ENCODE assay signal across 21 cellular contexts in the genomic region with DNA sequence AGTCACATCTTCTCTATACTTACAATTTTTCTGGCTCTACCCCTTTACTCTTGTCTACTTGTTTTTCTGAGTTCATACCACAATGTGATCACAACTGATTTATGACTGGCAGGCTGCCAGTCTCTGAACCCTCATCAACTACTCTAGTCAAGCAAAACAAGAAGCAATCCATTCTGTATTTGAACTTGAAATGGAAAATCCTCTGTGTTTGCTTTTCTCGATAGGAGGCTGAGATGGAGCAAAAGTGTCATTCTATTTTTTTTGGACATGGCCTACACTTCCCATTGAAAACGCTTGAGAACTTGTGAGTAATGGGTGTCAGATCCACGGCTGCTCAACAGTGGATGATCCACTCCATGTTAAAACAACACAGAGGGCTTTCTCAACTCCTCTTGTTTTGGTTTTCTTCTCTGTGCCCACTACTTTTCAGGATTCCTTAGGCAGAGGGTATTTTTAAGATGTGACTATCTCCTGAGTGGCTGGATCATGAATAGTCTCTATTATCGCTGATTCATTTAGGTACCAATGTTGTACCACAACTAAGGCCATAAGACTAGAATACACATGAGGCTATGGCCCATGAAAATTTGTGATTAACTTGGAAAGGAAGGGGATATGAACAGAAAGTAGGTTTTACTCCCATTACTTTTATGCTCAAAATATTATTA. TPM values are rescaled to one million over a fixed set of nuclear protein-coding genes. Genes with fewer than 3 reads are reported as not detected.
A peak's percentile ranks its signal among the peaks of the same experiment; 100 is the strongest.
DNase-seq lines count a peak whose midpoint lies in the region; TF ChIP-seq lines count a peak whose summit lies in the region.
"Had no signal": no experiment of that assay in that cellular context is flagged by ENCODE, and none has a peak within 500 bp of the region (broad histone marks: within the 10 kb centered on the region; RNA-seq: fewer than 3 reads in every experiment).

No MANE protein-coding gene starts in this region.

- CTCF ChIA-PET in activated naive CD4-positive, alpha-beta T cell treated with anti-CD3 and anti-CD28 coated beads for 36 hours (lab: Charles Lee) = no interaction called here

- H3K36me3 Mint-ChIP-seq in activated naive CD4-positive, alpha-beta T cell treated with anti-CD3 and anti-CD28 coated beads for 36 hours (ENCODE audit: low read depth) = no peaks in the 10 kb centered on the region
- H3K36me3 Mint-ChIP-seq: activated naive CD8-positive, alpha-beta T cell treated with anti-CD3 and anti-CD28 coated beads, Interleukin-2, amount 10 ng/mL, durations not matched to agents 7 days and 5 days had no signal

- H3K9me3 Mint-ChIP-seq in activated naive CD4-positive, alpha-beta T cell treated with anti-CD3 and anti-CD28 coated beads for 36 hours = no peaks in the 10 kb centered on the region
- H3K9me3 Mint-ChIP-seq: activated naive CD8-positive, alpha-beta T cell treated with anti-CD3 and anti-CD28 coated beads, Interleukin-2, amount 10 ng/mL, durations not matched to agents 7 days and 5 days; activated T-cell treated with anti-CD3 and anti-CD28 coated beads, Interleukin-2, amount 50 U/mL, for 72 hours; stimulated activated naive CD8-positive, alpha-beta T cell treated with anti-CD3 and anti-CD28 coated beads, Interleukin-15, Interleukin-2, amounts not matched to agents 100 ng/mL and 50 ng/mL, for 24 hours; T-helper 2 cell treated with Interferon-gamma antibody and Interleukin-4, amounts not matched to agents 5 μg/mL and 100 μg/mL, for 36 hours had no signal

- H3K4me3 Mint-ChIP-seq in activated naive CD4-positive, alpha-beta T cell treated with anti-CD3 and anti-CD28 coated beads for 36 hours = no peak overlapping the region
- H3K4me3 Mint-ChIP-seq: activated naive CD8-positive, alpha-beta T cell treated with anti-CD3 and anti-CD28 coated beads, Interleukin-2, amount 10 ng/mL, durations not matched to agents 7 days and 5 days; activated T-cell treated with anti-CD3 and anti-CD28 coated beads, Interleukin-2, amount 50 U/mL, for 72 hours; B cell; stimulated activated naive CD8-positive, alpha-beta T cell treated with anti-CD3 and anti-CD28 coated beads, Interleukin-15, Interleukin-2, amounts not matched to agents 100 ng/mL and 50 ng/mL, for 24 hours; T-helper 2 cell treated with Interferon-gamma antibody and Interleukin-4, amounts not matched to agents 5 μg/mL and 100 μg/mL, for 36 hours had no signal

- intact Hi-C loops in activated naive CD4-positive, alpha-beta T cell treated with anti-CD3 and anti-CD28 coated beads for 36 hours (cut with micrococcal nuclease) = no loop called here

- H3K27me3 Mint-ChIP-seq in activated naive CD4-positive, alpha-beta T cell treated with anti-CD3 and anti-CD28 coated beads for 36 hours (ENCODE audit: low read depth) = peaks cover 16% of the 10 kb centered on the region

- no peaks in the 10 kb centered on the region for H3K4me1 Mint-ChIP-seq in activated naive CD4-positive, alpha-beta T cell treated with anti-CD3 and anti-CD28 coated beads for 36 hours (ENCODE audit: low read depth)
- H3K4me1 Mint-ChIP-seq: activated naive CD8-positive, alpha-beta T cell treated with anti-CD3 and anti-CD28 coated beads, Interleukin-2, amount 10 ng/mL, durations not matched to agents 7 days and 5 days; B cell had no signal

- DNase-seq in DMS79 treated with DMSO at 0.1 percent for 48 hours (lab: John Stamatoyannopoulos, UW) (peak; percentile 58), NCI-H345 treated with DMSO at 0.1 percent for 48 hours (lab: John Stamatoyannopoulos, UW; ENCODE audit: unreplicated experiment) (peak; percentile 59), fibroblast of the aortic adventitia (ENCODE audit: low read depth) (peak; percentile 29), stromal cell of bone marrow (ENCODE audit: low read depth) (peak; percentile 81), NCI-H2107 (lab: John Stamatoyannopoulos, UW) (no peak), Ammon's horn (ENCODE audit: low spot score) (no peak)
- DNase-seq in activated naive CD4-positive, alpha-beta T cell treated with anti-CD3 and anti-CD28 coated beads for 36 hours = no peak
- DNase-seq: activated CD4-positive, CD25-positive, alpha-beta regulatory T cell; activated naive CD8-positive, alpha-beta T cell treated with anti-CD3 and anti-CD28 coated beads, Interleukin-2, amount 10 ng/mL, durations not matched to agents 7 days and 5 days; activated T-cell treated with anti-CD3 and anti-CD28 coated beads, Interleukin-2, amount 50 U/mL, for 72 hours; Calu3; left ventricle myocardium inferior; NCI-H146; occipital lobe; sigmoid colon; stimulated activated CD4-positive, alpha-beta T cell treated with anti-CD3 and anti-CD28 coated beads, Interleukin-1b, Interleukin-23, amount 100 ng/mL, for 48 hours had no signal

- TF ChIP-seq CTCF in fibroblast of the aortic adventitia (IDR thresholded peaks at IDR 0.05; ENCODE audit: insufficient read depth, low read length) = no peak

- H3K27ac Mint-ChIP-seq in activated naive CD4-positive, alpha-beta T cell treated with anti-CD3 and anti-CD28 coated beads for 36 hours = no peak overlapping the region
- H3K27ac Mint-ChIP-seq: activated naive CD8-positive, alpha-beta T cell treated with anti-CD3 and anti-CD28 coated beads, Interleukin-2, amount 10 ng/mL, durations not matched to agents 7 days and 5 days; activated T-cell treated with anti-CD3 and anti-CD28 coated beads, Interleukin-2, amount 50 U/mL, for 72 hours; B cell; stimulated activated naive CD8-positive, alpha-beta T cell treated with anti-CD3 and anti-CD28 coated beads, Interleukin-15, Interleukin-2, amounts not matched to agents 100 ng/mL and 50 ng/mL, for 24 hours; T-helper 2 cell treated with Interferon-gamma antibody and Interleukin-4, amounts not matched to agents 5 μg/mL and 100 μg/mL, for 36 hours had no signal

- no peak overlapping the region for H3K4me3 ChIP-seq in fibroblast of the aortic adventitia (ENCODE audit: low read depth, low read length)
- H3K4me3 ChIP-seq: breast epithelium, left ventricle myocardium inferior, sigmoid colon, SK-N-MC had no signal

RNA-seq across cellular contexts. Expression of gene TMEM100, which starts 11.7 kb away (rescaled TPM):
- 0.57 and 2.1 TPM in 2 replicates for total RNA-seq in fibroblast of the aortic adventitia (ENCODE audit: low replicate concordance)
- total RNA-seq in activated naive CD4-positive, alpha-beta T cell treated with anti-CD3 and anti-CD28 coated beads for 36 hours = not detected
- total RNA-seq: activated naive CD8-positive, alpha-beta T cell treated with anti-CD3 and anti-CD28 coated beads, Interleukin-2, amount 10 ng/mL, durations not matched to agents 7 days and 5 days; activated T-cell treated with anti-CD3 and anti-CD28 coated beads, Interleukin-2, amount 50 U/mL, for 72 hours; B cell; Calu3 had no signal

RNA-seq across cellular contexts. Expression of gene PCTP, which starts 39.9 kb away (rescaled TPM):
- total RNA-seq in fibroblast of the aortic adventitia (ENCODE audit: low replicate concordance) = 5.2 and 9.7 TPM in 2 replicates
- total RNA-seq in activated naive CD4-positive, alpha-beta T cell treated with anti-CD3 and anti-CD28 coated beads for 36 hours = 10 to 100 TPM in 1 of 2 experiments, 1 to 10 TPM in 1; 8.8 to 10.3 TPM

Comparison
In these comparisons a context has a peak if more than half of its experiments do, and no peak if none do; other contexts are left out.
1. DNase-seq: peak in DMS79 treated with DMSO at 0.1 percent for 48 hours (single experiment), NCI-H345 treated with DMSO at 0.1 percent for 48 hours (single experiment), fibroblast of the aortic adventitia (single experiment) and stromal cell of bone marrow (single experiment); none in NCI-H2107 (single experiment), Ammon's horn (single experiment) and activated naive CD4-positive, alpha-beta T cell treated with anti-CD3 and anti-CD28 coated beads for 36 hours (single experiment).